ENCODE assay signal across 17 cellular contexts in the genomic region with DNA sequence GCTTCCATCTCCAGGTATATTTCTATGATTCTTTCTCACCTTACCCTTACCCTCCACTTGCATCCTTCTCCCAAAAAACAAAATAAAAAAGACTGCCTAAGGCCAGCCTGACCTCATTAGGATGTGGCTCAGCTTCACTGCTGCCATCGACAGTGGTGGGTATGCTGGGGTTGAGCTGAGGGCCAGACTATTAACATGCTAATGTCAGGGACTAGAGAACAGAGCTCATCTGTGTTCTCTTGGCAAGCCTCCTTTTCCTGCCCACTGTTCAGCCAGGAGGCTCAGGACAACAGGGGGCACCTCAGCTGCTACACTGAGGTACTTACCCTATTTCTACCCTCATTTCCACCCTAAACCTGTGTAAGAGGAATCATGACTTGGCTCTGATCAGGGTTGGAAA. TPM values are rescaled to one million over a fixed set of nuclear protein-coding genes. Genes with fewer than 3 reads are reported as not detected.
A peak's percentile ranks its signal among the peaks of the same experiment; 100 is the strongest.
DNase-seq lines count a peak whose midpoint lies in the region; ATAC-seq, FAIRE-seq and TF ChIP-seq lines count a peak whose summit lies in the region.
"Had no signal": no experiment of that assay in that cellular context is flagged by ENCODE, and none has a peak within 500 bp of the region (broad histone marks: within the 10 kb centered on the region; RNA-seq: fewer than 3 reads in every experiment).

No MANE protein-coding gene starts in this region.

- no peaks in the 10 kb centered on the region for H3K9me3 Mint-ChIP-seq in activated CD8-positive, alpha-beta memory T cell treated with anti-CD3 and anti-CD28 coated beads, Interleukin-2, amount 10 ng/mL, durations not matched to agents 7 days and 5 days (ENCODE audit: low read depth)
- H3K9me3 Mint-ChIP-seq in endodermal cell = peaks cover 69% of the 10 kb centered on the region

- CTCF ChIA-PET in activated CD8-positive, alpha-beta memory T cell treated with anti-CD3 and anti-CD28 coated beads, Interleukin-2, amount 10 ng/mL, durations not matched to agents 7 days and 5 days (lab: Charles Lee) = interaction anchor here (1.2 to 1.6 kb wide), 2 partner anchors 54 to 131 kb away, joined by 3 to 4 read pairs; no protein-coding TSS in a partner anchor

- H3K9ac ChIP-seq in endodermal cell (ENCODE audit: extremely low read depth, low read length, poor library complexity, severe bottlenecking) = no peak overlapping the region
- H3K9ac ChIP-seq: KMS-11 had no signal

- peak overlapping the region; percentile 50 for H3K27ac Mint-ChIP-seq in activated CD8-positive, alpha-beta memory T cell treated with anti-CD3 and anti-CD28 coated beads, Interleukin-2, amount 10 ng/mL, durations not matched to agents 7 days and 5 days
- H3K27ac Mint-ChIP-seq in T-helper 17 cell (peak overlapping the region; percentile 94), endodermal cell (no peak overlapping the region)

- no peak for FAIRE-seq in GM19239 (lab: Jason Lieb, UNC)
- FAIRE-seq: A549 had no signal

- H3K4me1 ChIP-seq in endodermal cell (ENCODE audit: control insufficient read depth, insufficient read depth, low read length) = no peaks in the 10 kb centered on the region
- H3K4me1 ChIP-seq: colonic mucosa had no signal

- H3K4me3 ChIP-seq in endodermal cell (ENCODE audit: low read length) = no peak overlapping the region
- H3K4me3 ChIP-seq: A549, colonic mucosa, gastroesophageal sphincter, upper lobe of left lung had no signal

- H3K36me3 Mint-ChIP-seq in activated CD8-positive, alpha-beta memory T cell treated with anti-CD3 and anti-CD28 coated beads, Interleukin-2, amount 10 ng/mL, durations not matched to agents 7 days and 5 days = peaks cover 76% of the 10 kb centered on the region
- H3K36me3 Mint-ChIP-seq in T-helper 17 cell (ENCODE audit: low read depth) = peaks cover 7% of the 10 kb centered on the region
- peaks cover 43% of the 10 kb centered on the region for H3K36me3 Mint-ChIP-seq in endodermal cell (ENCODE audit: low read depth)

- no peaks in the 10 kb centered on the region for H3K9me3 ChIP-seq in T-helper 17 cell (ENCODE audit: control insufficient read depth, low read length, poor library complexity, severe bottlenecking)
- H3K9me3 ChIP-seq in endodermal cell (ENCODE audit: control insufficient read depth, low read length) = no peaks in the 10 kb centered on the region
- H3K9me3 ChIP-seq: A549, colonic mucosa, gastroesophageal sphincter had no signal

- no peak for ATAC-seq in activated CD8-positive, alpha-beta memory T cell treated with anti-CD3 and anti-CD28 coated beads, Interleukin-2, amount 10 ng/mL, durations not matched to agents 7 days and 5 days
- no peak for ATAC-seq in T-helper 17 cell
- ATAC-seq: A549, gastroesophageal sphincter had no signal

- H3K27ac ChIP-seq in endodermal cell (ENCODE audit: low read depth, low read length) = no peak overlapping the region
- H3K27ac ChIP-seq: A549, colonic mucosa, gastroesophageal sphincter, KMS-11, upper lobe of left lung had no signal

- 50% methylated on average over 1 of the region's 1 CpG; no CpG with 5 or more reads in 1 of the 2 experiments for WGBS in endodermal cell (ENCODE audit: insufficient coverage in 1 of 2, insufficient read length in 1 of 2), 2 experiments

- no peaks in the 10 kb centered on the region for H3K27me3 ChIP-seq in endodermal cell (ENCODE audit: control insufficient read depth, insufficient read depth, low read length, poor library complexity, severe bottlenecking)
- H3K27me3 ChIP-seq: colonic mucosa, gastroesophageal sphincter, upper lobe of left lung had no signal

- H3K27me3 Mint-ChIP-seq in activated CD8-positive, alpha-beta memory T cell treated with anti-CD3 and anti-CD28 coated beads, Interleukin-2, amount 10 ng/mL, durations not matched to agents 7 days and 5 days = no peaks in the 10 kb centered on the region
- H3K27me3 Mint-ChIP-seq in T-helper 17 cell (no peaks in the 10 kb centered on the region), endodermal cell (ENCODE audit: insufficient read depth) (no peaks in the 10 kb centered on the region)

- peaks cover 85% of the 10 kb centered on the region for H3K4me1 Mint-ChIP-seq in activated CD8-positive, alpha-beta memory T cell treated with anti-CD3 and anti-CD28 coated beads, Interleukin-2, amount 10 ng/mL, durations not matched to agents 7 days and 5 days
- H3K4me1 Mint-ChIP-seq in T-helper 17 cell (peaks cover 43% of the 10 kb centered on the region), endodermal cell (peaks cover 5% of the 10 kb centered on the region)

- no peak for TF ChIP-seq CTCF in endodermal cell (conservative IDR thresholded peaks at IDR 0.05)

- peaks cover 45% of the 10 kb centered on the region for H3K36me3 ChIP-seq in endodermal cell (ENCODE audit: control insufficient read depth, insufficient read depth, low read length)
- H3K36me3 ChIP-seq: colonic mucosa had no signal

- no peak overlapping the region for H3K4me3 Mint-ChIP-seq in activated CD8-positive, alpha-beta memory T cell treated with anti-CD3 and anti-CD28 coated beads, Interleukin-2, amount 10 ng/mL, durations not matched to agents 7 days and 5 days
- peak overlapping the region; percentile 15 for H3K4me3 Mint-ChIP-seq in T-helper 17 cell
- no peak overlapping the region for H3K4me3 Mint-ChIP-seq in endodermal cell

- no peak for DNase-seq in activated CD8-positive, alpha-beta memory T cell treated with anti-CD3 and anti-CD28 coated beads, Interleukin-2, amount 10 ng/mL, durations not matched to agents 7 days and 5 days
- DNase-seq in activated CD8-positive, alpha-beta memory T cell treated with anti-CD3 and anti-CD28 coated beads, Interleukin-2, amount 50 U/mL, for 4 hours = no peak
- DNase-seq in T-helper 17 cell (no peak), endodermal cell (peak; percentile 47), putamen (ENCODE audit: low spot score) (peak; percentile 10), NCI-H2227 (lab: John Stamatoyannopoulos, UW; ENCODE audit: unreplicated experiment) (no peak), GM19239 (ENCODE audit: insufficient read length, low spot score) (no peak)
- no peak for DNase-seq in NK-92 treated with Interleukin-12 subunit alpha and Interleukin-12 subunit beta, amount 100 ng/mL, for 24 hours (lab: John Stamatoyannopoulos, UW)
- DNase-seq: activated CD4-positive, CD25-positive, alpha-beta regulatory T cell; aorta; colonic mucosa; NCI-H1092; NCI-H82; upper lobe of left lung had no signal

RNA-seq across cellular contexts. Expression of a gene that starts 59.3 kb away (rescaled TPM):
- total RNA-seq in activated CD8-positive, alpha-beta memory T cell treated with anti-CD3 and anti-CD28 coated beads, Interleukin-2, amount 10 ng/mL, durations not matched to agents 7 days and 5 days = 100 to 1,000 TPM; 489 to 610 TPM
- total RNA-seq in T-helper 17 cell = 100 to 1,000 TPM; 344 to 390 TPM
- total RNA-seq in endodermal cell = 100 to 1,000 TPM; 141 to 188 TPM
- polyA plus RNA-seq in endodermal cell (2013, experiment 1 of 2) = 193 TPM
- 187 TPM for polyA plus RNA-seq in endodermal cell (2013, experiment 2 of 2)

Comparison
In these comparisons a context has a peak if more than half of its experiments do, and no peak if none do; other contexts are left out.
1. DNase-seq: peak in endodermal cell (single experiment) and putamen (single experiment); none in activated CD8-positive, alpha-beta memory T cell treated with anti-CD3 and anti-CD28 coated beads, Interleukin-2, amount 10 ng/mL, durations not matched to agents 7 days and 5 days (single experiment), activated CD8-positive, alpha-beta memory T cell treated with anti-CD3 and anti-CD28 coated beads, Interleukin-2, amount 50 U/mL, for 4 hours (single experiment), T-helper 17 cell (0 of 3), NCI-H2227 (single experiment), NK-92 treated with Interleukin-12 subunit alpha and Interleukin-12 subunit beta, amount 100 ng/mL, for 24 hours (single experiment) and GM19239 (single experiment).